Comparison of ENCODE assay signal across 6 cellular contexts in genomic region chr7:76763970-76764369, GRCh38.
DNase-seq lines count a peak whose midpoint lies in the region; ATAC-seq, FAIRE-seq and TF ChIP-seq lines count a peak whose summit lies in the region.
"Not testable (repeated sequence)": the region's sequence is repeated elsewhere in the genome, so short reads cannot be mapped to it uniquely, and the experiment has no call there.

No MANE protein-coding gene starts in this region.

- TF ChIP-seq CTCF in H9 (conservative IDR thresholded peaks at IDR 0.05); Peyer's patch (IDR thresholded peaks at IDR 0.05); hepatocyte (IDR thresholded peaks at IDR 0.05; ENCODE audit: poor library complexity): not testable (repeated sequence)

- not testable (repeated sequence) for H3K4ac ChIP-seq in H9 (ENCODE audit: low read depth, low read length)
- H3K4ac ChIP-seq in mesendoderm (ENCODE audit: low read depth, low read length): peak overlapping the region; percentile 16

- not testable (repeated sequence) for H2BK12ac ChIP-seq in H9 (ENCODE audit: insufficient read length, low read depth, low read length)

- DNase-seq in H9 (peak; percentile 19), Peyer's patch (peak in 2 of 3 donors; percentile 55 to 58), hepatocyte (ENCODE audit: low spot score) (peak; percentile 4), small intestine (peak; percentile 49)
- DNase-seq in left colon, mesendoderm: not testable (repeated sequence)

- H3K27ac ChIP-seq in H9 (ENCODE audit: insufficient read length, low read depth, low read length); mesendoderm (ENCODE audit: low read depth, low read length); small intestine (ENCODE audit: low read depth in 1 of 2, low read length in 1 of 2): not testable (repeated sequence)
- H3K27ac ChIP-seq in Peyer's patch: peak overlapping the region in 1 of 4 donors; percentile 66
- H3K27ac ChIP-seq in hepatocyte: peak overlapping the region; percentile 51

- not testable (repeated sequence) for H4K91ac ChIP-seq in H9 (ENCODE audit: insufficient read length, low read depth, low read length)

- H3K4me3 ChIP-seq in Peyer's patch; hepatocyte; mesendoderm (ENCODE audit: low read length); small intestine (ENCODE audit: low read depth in 1 of 2, low read length in 2 of 2): not testable (repeated sequence)

- H3K36me3 Mint-ChIP-seq in H9 (ENCODE audit: insufficient read depth in 1 of 3, low read depth in 3 of 3): not testable (repeated sequence)

- not testable (repeated sequence) for TF ChIP-seq POLR2A in Peyer's patch (IDR thresholded peaks at IDR 0.05)

- not testable (repeated sequence) for H3K18ac ChIP-seq in H9 (ENCODE audit: insufficient read length, low read depth, low read length)
- H3K18ac ChIP-seq in mesendoderm (ENCODE audit: low read length): peak overlapping the region; percentile 51

- not testable (repeated sequence) for H3K4me2 ChIP-seq in H9 (ENCODE audit: insufficient read depth, insufficient read length, low read length); hepatocyte; mesendoderm (ENCODE audit: low read length)

- not testable (repeated sequence) for H3K27ac Mint-ChIP-seq in H9

- not testable (repeated sequence) for H3K27me3 ChIP-seq in H9 (ENCODE audit: insufficient read depth, low read length); Peyer's patch; hepatocyte; mesendoderm (ENCODE audit: insufficient read depth, low read length, poor library complexity); small intestine (ENCODE audit: control insufficient read depth in 2 of 2, insufficient read depth in 2 of 2, low read length in 2 of 2)

- H2BK15ac ChIP-seq in H9 (ENCODE audit: low read depth, low read length); mesendoderm (replicated peaks; ENCODE audit: low read depth): not testable (repeated sequence)

- not testable (repeated sequence) for FAIRE-seq in small intestine (lab: Jason Lieb, UNC)

- H2AK5ac ChIP-seq in H9 (ENCODE audit: insufficient read length, low read length); mesendoderm (ENCODE audit: low read length): not testable (repeated sequence)

- not testable (repeated sequence) for H2AFZ ChIP-seq in H9 (ENCODE audit: low read length); hepatocyte

- H3K23ac ChIP-seq in H9 (ENCODE audit: insufficient read length, low read depth, low read length); mesendoderm (ENCODE audit: low read length): not testable (repeated sequence)

- H4K5ac ChIP-seq in H9 (ENCODE audit: insufficient read length, low read depth, low read length); mesendoderm (ENCODE audit: low read length): not testable (repeated sequence)

- H2BK20ac ChIP-seq in H9 (ENCODE audit: low read depth, low read length, poor library complexity, severe bottlenecking): not testable (repeated sequence)

- H3K4me1 ChIP-seq in H9 (ENCODE audit: insufficient read depth, low read length); Peyer's patch; hepatocyte (ENCODE audit: insufficient read depth); mesendoderm (ENCODE audit: control insufficient read depth, low read depth, low read length); small intestine (ENCODE audit: control insufficient read depth in 2 of 2, insufficient read depth in 1 of 2, low read depth in 1 of 2, low read length in 1 of 2): not testable (repeated sequence)

- H3K14ac ChIP-seq in H9 (ENCODE audit: insufficient read depth, low read length): not testable (repeated sequence)

- not testable (repeated sequence) for H4K8ac ChIP-seq in H9 (replicated peaks; ENCODE audit: insufficient read length, low read depth, low read length); mesendoderm (ENCODE audit: low read depth, low read length)

- H3K9me3 ChIP-seq in H9 (ENCODE audit: control insufficient read depth, low read depth, low read length); Peyer's patch; hepatocyte (ENCODE audit: low read depth); small intestine (ENCODE audit: control insufficient read depth, low read depth): not testable (repeated sequence)

- H3K9ac ChIP-seq in H9 (ENCODE audit: extremely low read depth, insufficient read length, low read length); mesendoderm (ENCODE audit: low read length): not testable (repeated sequence)

- not testable (repeated sequence) for H2BK120ac ChIP-seq in H9 (ENCODE audit: low read depth, low read length, poor library complexity, severe bottlenecking); mesendoderm (ENCODE audit: low read depth, low read length)

- H3K27me3 Mint-ChIP-seq in H9 (ENCODE audit: low read depth): not testable (repeated sequence)

- H4K20me1 ChIP-seq in H9 (ENCODE audit: control insufficient read depth, insufficient read depth, insufficient read length); hepatocyte (ENCODE audit: insufficient read depth, poor library complexity, severe bottlenecking): not testable (repeated sequence)

- not testable (repeated sequence) for H3K4me3 Mint-ChIP-seq in H9

- peaks cover 6 to 14% of the 10 kb centered on the region in 2 experiments; a peak in 4 of 5 replicates for H3K9me3 Mint-ChIP-seq in H9

- no CpG with 5 or more reads among the region's 3 CpGs for whole genome bisulfite sequencing in H9 (ENCODE audit: extremely low coverage, insufficient read length, low lambda C conversion rate)
- 69% methylated on average over 3 of the region's 3 CpGs for WGBS in hepatocyte (ENCODE audit: low lambda C conversion rate, missing lambda C conversion rate)
- WGBS in mesendoderm (ENCODE audit: extremely low coverage, insufficient coverage, low lambda C conversion rate): no CpG with 5 or more reads among the region's 3 CpGs
- 41 to 68% (median 50%) methylated on average over 3 of the region's 3 CpGs for WGBS in small intestine, 3 donors

- not testable (repeated sequence) for H3K56ac ChIP-seq in H9 (ENCODE audit: insufficient read length, low read depth, low read length); mesendoderm (ENCODE audit: low read length)

- not testable (repeated sequence) for H2BK5ac ChIP-seq in H9 (ENCODE audit: insufficient read length, low read length); mesendoderm (ENCODE audit: low read length)

- intact Hi-C loops in left colon (cut with DNase I, micrococcal nuclease): not testable (repeated sequence)

- not testable (repeated sequence) for H3K4me1 Mint-ChIP-seq in H9

- not testable (repeated sequence) for H3K36me3 ChIP-seq in Peyer's patch; hepatocyte (replicated peaks; ENCODE audit: insufficient read depth, low read depth); mesendoderm (ENCODE audit: control insufficient read depth, insufficient read depth, low read length); small intestine (ENCODE audit: control insufficient read depth in 2 of 2, insufficient read depth in 2 of 2, low read length in 2 of 2)

- H3K23me2 ChIP-seq in H9 (ENCODE audit: insufficient read length, low read depth, low read length, poor library complexity, severe bottlenecking): not testable (repeated sequence)

- ATAC-seq in left colon: peak; percentile 64

- not testable (repeated sequence) for H3T11ph ChIP-seq in H9 (ENCODE audit: low read length)

- not testable (repeated sequence) for H3K79me2 ChIP-seq in H9 (ENCODE audit: insufficient read depth, low read length); hepatocyte; mesendoderm (ENCODE audit: control insufficient read depth, insufficient read depth, low read length)

- H3K79me1 ChIP-seq in H9 (ENCODE audit: insufficient read depth, low read depth, low read length, poor library complexity, severe bottlenecking); mesendoderm (ENCODE audit: low read length): not testable (repeated sequence)

- not testable (repeated sequence) for H3K9me2 ChIP-seq in hepatocyte (replicated peaks; ENCODE audit: insufficient read depth)
